In genomic region chr7:29865526-29865925, GRCh38 we compare ENCODE assay signal across 12 cellular contexts. TPM values are rescaled to one million over a fixed set of nuclear protein-coding genes. Genes with fewer than 3 reads are reported as not detected.
DNase-seq lines count a peak whose midpoint lies in the region; ATAC-seq and TF ChIP-seq lines count a peak whose summit lies in the region.
"Had no signal": no experiment of that assay in that cellular context is flagged by ENCODE, and none has a peak within 500 bp of the region (broad histone marks: within the 10 kb centered on the region; RNA-seq: fewer than 3 reads in every experiment).

No MANE protein-coding gene starts in this region.

- H3K9me3 ChIP-seq in SK-N-SH (no peaks in the 10 kb centered on the region), trophoblast cell (ENCODE audit: insufficient read depth, low read depth, low read length) (no peaks in the 10 kb centered on the region)

- H3F3A ChIP-seq in SK-N-SH (replicated peaks; ENCODE audit: insufficient read depth): no peaks in the 10 kb centered on the region

- CTCF ChIA-PET in SK-N-SH (lab: Yijun Ruan, JAX): interaction anchor here (1.2 to 2.9 kb wide), 2 partner anchors 9 to 12 kb away, joined by 3 to 15 read pairs; no protein-coding TSS in a partner anchor

- no peak overlapping the region for H4K12ac ChIP-seq in trophoblast cell (ENCODE audit: low read depth, low read length)

- H3K4me1 ChIP-seq in SK-N-SH (ENCODE audit: control insufficient read depth in 1 of 2, insufficient read depth in 2 of 2, low read depth in 1 of 2, low read length in 1 of 2): peaks cover 13 to 16% of the 10 kb centered on the region in 2 experiments; a peak in 3 of 4 replicates
- no peaks in the 10 kb centered on the region for H3K4me1 ChIP-seq in trophoblast cell (ENCODE audit: control insufficient read depth in 1 of 2, insufficient read depth in 2 of 2, low read length in 2 of 2)

- H3K4me2 ChIP-seq in SK-N-SH (0 out of 2 replicates have a peak overlapping the region, but pooled peaks have one; percentile 6), trophoblast cell (ENCODE audit: low read length) (no peak overlapping the region)

- no peak overlapping the region for H2BK5ac ChIP-seq in trophoblast cell (ENCODE audit: low read depth, low read length, poor library complexity)

- no peak overlapping the region for H3K4ac ChIP-seq in trophoblast cell (ENCODE audit: low read depth, low read length)

- H3K27ac ChIP-seq in SK-N-SH (ENCODE audit: low read depth in 2 of 2, low read length in 1 of 2): 0 out of 4 replicates have a peak overlapping the region, but pooled peaks of 1 of the 2 experiments have one; percentile 11
- H3K27ac ChIP-seq in trophoblast cell (ENCODE audit: low read depth, low read length): no peak overlapping the region

- H3K36me3 Mint-ChIP-seq in osteocyte (ENCODE audit: unreplicated experiment): no peaks in the 10 kb centered on the region

- H3K36me3 ChIP-seq in SK-N-SH (replicated peaks in 1 of 2; ENCODE audit: control insufficient read depth in 1 of 2, insufficient read depth in 2 of 2, low read length in 1 of 2) (no peaks in the 10 kb centered on the region), trophoblast cell (ENCODE audit: control insufficient read depth in 1 of 2, insufficient read depth in 2 of 2, low read length in 2 of 2) (no peaks in the 10 kb centered on the region)

- no peak overlapping the region for H2AK5ac ChIP-seq in trophoblast cell (ENCODE audit: low read length)

- no peak overlapping the region for H2BK120ac ChIP-seq in trophoblast cell (ENCODE audit: insufficient read depth, low read length, poor library complexity)

- no peak overlapping the region for H4K91ac ChIP-seq in trophoblast cell (ENCODE audit: low read depth, low read length)

- H3K9ac ChIP-seq in SK-N-SH (no peak overlapping the region), trophoblast cell (ENCODE audit: low read length) (no peak overlapping the region)

- H3K14ac ChIP-seq in trophoblast cell (ENCODE audit: low read length): no peak overlapping the region

- H3K23ac ChIP-seq in trophoblast cell (ENCODE audit: low read length): no peak overlapping the region

- no peak overlapping the region for H3K4me3 ChIP-seq in SK-N-SH (ENCODE audit: low read depth in 2 of 2, low read length in 1 of 2)
- no peak overlapping the region for H3K4me3 ChIP-seq in fibroblast of pulmonary artery (replicated peaks; ENCODE audit: low read depth, low read length)
- no peak overlapping the region for H3K4me3 ChIP-seq in trophoblast cell (ENCODE audit: low read depth, low read length)

- no peak overlapping the region for H3K4me3 Mint-ChIP-seq in osteocyte (ENCODE audit: unreplicated experiment)
- H3K4me3 Mint-ChIP-seq: activated CD8-positive, alpha-beta T cell treated with anti-CD3 and anti-CD28 coated beads for 36 hours; activated naive CD8-positive, alpha-beta T cell treated with anti-CD3 and anti-CD28 coated beads, Interleukin-2, amount 50 U/mL, for 24 hours; stimulated activated naive CD8-positive, alpha-beta T cell treated with anti-CD3 and anti-CD28 coated beads, Interleukin-15, amount 100 ng/mL, for 72 hours had no signal

- no peak for TF ChIP-seq CTCF in SK-N-SH (IDR thresholded peaks at IDR 0.05)
- TF ChIP-seq CTCF in fibroblast of pulmonary artery (IDR thresholded peaks at IDR 0.05; ENCODE audit: low read length, missing control alignments): no peak
- TF ChIP-seq CTCF in osteocyte (IDR thresholded peaks at IDR 0.05): no peak

- no peak for ATAC-seq in GM21825 (IDR thresholded peaks at IDR 0.05; ENCODE audit: unreplicated experiment)
- ATAC-seq: activated CD8-positive, alpha-beta T cell treated with anti-CD3 and anti-CD28 coated beads for 36 hours; activated naive CD8-positive, alpha-beta T cell treated with anti-CD3 and anti-CD28 coated beads, Interleukin-2, amount 50 U/mL, for 24 hours; stimulated activated naive CD8-positive, alpha-beta T cell treated with anti-CD3 and anti-CD28 coated beads, Interleukin-15, amount 100 ng/mL, for 72 hours had no signal

- H3K18ac ChIP-seq in trophoblast cell (ENCODE audit: low read length): no peak overlapping the region

- in situ Hi-C loops in Caki2 (cut with HindIII; ENCODE audit: low pct_unique_long_range_greater_than_20kb, low sequenced_read_pairs): no loop called here

- no peaks in the 10 kb centered on the region for H3K9me2 ChIP-seq in SK-N-SH

- no peaks in the 10 kb centered on the region for H3K79me2 ChIP-seq in SK-N-SH (ENCODE audit: insufficient read depth)
- no peaks in the 10 kb centered on the region for H3K79me2 ChIP-seq in trophoblast cell (ENCODE audit: control insufficient read depth, insufficient read depth, low read length, poor library complexity)

- no peak overlapping the region for H2BK12ac ChIP-seq in trophoblast cell (ENCODE audit: low read length)

- TF ChIP-seq EP300 in SK-N-SH (IDR thresholded peaks at IDR 0.05; ENCODE audit: borderline replicate concordance in 1 of 2, low read depth in 1 of 2, low read length in 1 of 2): no peak

- peak overlapping the region; percentile 64 for H3K27ac Mint-ChIP-seq in osteocyte (ENCODE audit: unreplicated experiment)
- H3K27ac Mint-ChIP-seq: activated CD8-positive, alpha-beta T cell treated with anti-CD3 and anti-CD28 coated beads for 36 hours; activated naive CD8-positive, alpha-beta T cell treated with anti-CD3 and anti-CD28 coated beads, Interleukin-2, amount 50 U/mL, for 24 hours; stimulated activated naive CD8-positive, alpha-beta T cell treated with anti-CD3 and anti-CD28 coated beads, Interleukin-15, amount 100 ng/mL, for 72 hours had no signal

- no peaks in the 10 kb centered on the region for H3K79me1 ChIP-seq in trophoblast cell (ENCODE audit: low read length)

- no peaks in the 10 kb centered on the region for H3K9me3 Mint-ChIP-seq in osteocyte (ENCODE audit: unreplicated experiment)
- H3K9me3 Mint-ChIP-seq: activated CD8-positive, alpha-beta T cell treated with anti-CD3 and anti-CD28 coated beads for 36 hours; activated naive CD8-positive, alpha-beta T cell treated with anti-CD3 and anti-CD28 coated beads, Interleukin-2, amount 50 U/mL, for 24 hours; stimulated activated naive CD8-positive, alpha-beta T cell treated with anti-CD3 and anti-CD28 coated beads, Interleukin-15, amount 100 ng/mL, for 72 hours had no signal

- H2AFZ ChIP-seq in SK-N-SH (ENCODE audit: low read depth) (no peak overlapping the region), trophoblast cell (ENCODE audit: insufficient read depth, low read length, poor library complexity) (no peak overlapping the region)

- no peak overlapping the region for H4K8ac ChIP-seq in trophoblast cell (ENCODE audit: low read depth, low read length)

- no peak for TF ChIP-seq RAD21 in SK-N-SH (IDR thresholded peaks at IDR 0.05; ENCODE audit: low read length)

- DNase-seq in Caki2 (ENCODE audit: low read depth): peak; percentile 21
- no peak for DNase-seq in SK-N-SH
- DNase-seq in fibroblast of pulmonary artery (ENCODE audit: low read depth): peak; percentile 88
- DNase-seq in osteocyte (ENCODE audit: extremely low spot score, unreplicated experiment): no peak
- DNase-seq in NCI-H524 treated with DMSO at 0.1 percent for 48 hours (lab: John Stamatoyannopoulos, UW): no peak
- DNase-seq in trophoblast cell: no peak
- DNase-seq in NCI-H187 (lab: John Stamatoyannopoulos, UW): no peak
- DNase-seq: activated CD8-positive, alpha-beta T cell treated with anti-CD3 and anti-CD28 coated beads for 36 hours; activated naive CD8-positive, alpha-beta T cell treated with anti-CD3 and anti-CD28 coated beads, Interleukin-2, amount 50 U/mL, for 24 hours; stimulated activated naive CD8-positive, alpha-beta T cell treated with anti-CD3 and anti-CD28 coated beads, Interleukin-15, amount 100 ng/mL, for 72 hours had no signal

- POLR2A ChIA-PET in SK-N-SH (lab: Yijun Ruan, JAX): no interaction called here

- peaks cover 28% of the 10 kb centered on the region for H3K4me1 Mint-ChIP-seq in osteocyte (ENCODE audit: unreplicated experiment)

- H3K27me3 Mint-ChIP-seq in osteocyte (ENCODE audit: unreplicated experiment): no peaks in the 10 kb centered on the region
- H3K27me3 Mint-ChIP-seq: activated CD8-positive, alpha-beta T cell treated with anti-CD3 and anti-CD28 coated beads for 36 hours; activated naive CD8-positive, alpha-beta T cell treated with anti-CD3 and anti-CD28 coated beads, Interleukin-2, amount 50 U/mL, for 24 hours; stimulated activated naive CD8-positive, alpha-beta T cell treated with anti-CD3 and anti-CD28 coated beads, Interleukin-15, amount 100 ng/mL, for 72 hours had no signal

- WGBS in SK-N-SH (ENCODE audit: low lambda C conversion rate): 55% methylated on average over 4 of the region's 4 CpGs
- no CpG with 5 or more reads among the region's 4 CpGs for WGBS in trophoblast cell (ENCODE audit: extremely low coverage, insufficient coverage, insufficient read length)

- H3K27me3 ChIP-seq in SK-N-SH (ENCODE audit: insufficient read depth) (no peaks in the 10 kb centered on the region), trophoblast cell (ENCODE audit: insufficient read depth, low read length) (no peaks in the 10 kb centered on the region)

- H4K20me1 ChIP-seq in SK-N-SH (ENCODE audit: insufficient read depth): no peaks in the 10 kb centered on the region

TF ChIP-seq in SK-N-SH, 30 proteins besides CTCF, POLR2A, EP300 and RAD21 (continues in another document):
- TF ChIP-seq FOSL2 (IDR thresholded peaks at IDR 0.05; ENCODE audit: borderline replicate concordance, low read depth) (peak; percentile 56; the same call in 1 of the 2 replicates), IRF3 (IDR thresholded peaks at IDR 0.05; ENCODE audit: low read depth, low read length) (no peak), NFIC (IDR thresholded peaks at IDR 0.05; ENCODE audit: borderline replicate concordance) (peak; percentile 59), MXI1 (IDR thresholded peaks at IDR 0.05; ENCODE audit: low read depth, low read length) (no peak)
- TF ChIP-seq, protein P1, sequence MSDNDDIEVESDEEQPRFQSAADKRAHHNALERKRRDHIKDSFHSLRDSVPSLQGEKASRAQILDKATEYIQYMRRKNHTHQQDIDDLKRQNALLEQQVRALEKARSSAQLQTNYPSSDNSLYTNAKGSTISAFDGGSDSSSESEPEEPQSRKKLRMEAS (IDR thresholded peaks at IDR 0.05; ENCODE audit: low read depth): no peak

RNA-seq across cellular contexts. Expression of gene WIPF3, which starts 59.2 kb away (rescaled TPM):
- 0.27 TPM in 1 of 2 replicates, not detected in the other for total RNA-seq in Caki2 (2014; rRNA removed; shearing (Covaris generic); ENCODE audit: low replicate concordance)
- 0.02 TPM in 2 replicates for polyA plus RNA-seq in SK-N-SH (2012; rRNA removed)
- polyA plus RNA-seq in SK-N-SH (2012; cell fraction: cytosol; rRNA removed): 0.01 and 0.04 TPM in 2 replicates
- 0.02 TPM in 1 of 2 replicates, not detected in the other for polyA plus RNA-seq in SK-N-SH (2012; cell fraction: nucleus; rRNA removed)
- not detected in 2 replicates for total RNA-seq in osteocyte
- polyA plus RNA-seq in trophoblast cell (2013): 0.46 and 0.47 TPM in 2 replicates
- total RNA-seq: activated CD8-positive, alpha-beta T cell treated with anti-CD3 and anti-CD28 coated beads for 36 hours; glomerular endothelial cell had no signal

Comparison
In these comparisons a context has a peak if more than half of its experiments do, and no peak if none do; other contexts are left out.
1. DNase-seq: peak in Caki2 (single experiment) and fibroblast of pulmonary artery (single experiment); none in SK-N-SH (single experiment), osteocyte (single experiment), NCI-H524 treated with DMSO at 0.1 percent for 48 hours (single experiment), trophoblast cell (0 of 2) and NCI-H187 (0 of 2).